Comparison of ENCODE assay signal across 23 cellular contexts in genomic region chr11:34480339-34480738, GRCh38. TPM values are rescaled to one million over a fixed set of nuclear protein-coding genes. Genes with fewer than 3 reads are reported as not detected.
DNase-seq lines count a peak whose midpoint lies in the region; ATAC-seq and TF ChIP-seq lines count a peak whose summit lies in the region.
"Had no signal": no experiment of that assay in that cellular context is flagged by ENCODE, and none has a peak within 500 bp of the region (broad histone marks: within the 10 kb centered on the region; RNA-seq: fewer than 3 reads in every experiment).

No MANE protein-coding gene starts in this region.

- no peak overlapping the region for H3K4me3 ChIP-seq in PC-3 (ENCODE audit: low read length)
- H3K4me3 ChIP-seq in fibroblast of mammary gland (ENCODE audit: control insufficient read depth, low read depth, low read length) = no peak overlapping the region
- no peak overlapping the region for H3K4me3 ChIP-seq in prostate gland
- H3K4me3 ChIP-seq in tibial artery = no peak overlapping the region
- H3K4me3 ChIP-seq: upper lobe of left lung had no signal

- no peaks in the 10 kb centered on the region for H3K79me2 ChIP-seq in PC-3 (ENCODE audit: low read length)
- H3K79me2 ChIP-seq: parathyroid adenoma had no signal

- CTCF ChIA-PET in PC-3 (lab: Charles Lee) = no interaction called here

- ATAC-seq in PC-3 = no peak
- ATAC-seq: naive thymus-derived CD4-positive, alpha-beta T cell had no signal

- TF ChIP-seq CTCF in PC-3 (conservative IDR thresholded peaks at IDR 0.05; ENCODE audit: low read depth, low read length) (no peak), fibroblast of mammary gland (conservative IDR thresholded peaks at IDR 0.05; ENCODE audit: control insufficient read depth, insufficient read depth, low read depth, low read length) (no peak), prostate gland (IDR thresholded peaks at IDR 0.05) (no peak), tibial artery (IDR thresholded peaks at IDR 0.05) (no peak)

- H4K20me1 ChIP-seq in PC-3 (ENCODE audit: low read length) = no peaks in the 10 kb centered on the region

- no peak overlapping the region for H3K9ac ChIP-seq in PC-3 (ENCODE audit: low read length)
- H3K9ac ChIP-seq: parathyroid adenoma had no signal

- DNase-seq in HT1080 (ENCODE audit: low read depth) (peak; percentile 14), PC-3 (peak; percentile 53), fibroblast of mammary gland (ENCODE audit: low read depth) (peak; percentile 23), prostate gland (ENCODE audit: low spot score) (peak; percentile 30), tibial artery (no peak), DMS153 treated with DMSO at 0.1 percent for 48 hours (lab: John Stamatoyannopoulos, UW; ENCODE audit: unreplicated experiment) (no peak), NCI-H345 (lab: John Stamatoyannopoulos, UW) (no peak)
- no peak for DNase-seq in NK-92 treated with Interleukin-12 subunit alpha and Interleukin-12 subunit beta, amount 100 ng/mL, for 24 hours (lab: John Stamatoyannopoulos, UW)
- DNase-seq: activated CD4-positive, alpha-beta T cell treated with anti-CD3 and anti-CD28 coated beads, Interleukin-2, amount 10 ng/mL, durations not matched to agents 24 days and 14 days; activated CD8-positive, alpha-beta memory T cell treated with anti-CD3 and anti-CD28 coated beads, Interleukin-2, amount 50 U/mL, for 48 hours; activated effector memory CD4-positive, alpha-beta T cell treated with Interleukin-2 at 50 U/mL for 16 hours; CD8-positive, alpha-beta memory T cell; central memory CD4-positive, alpha-beta T cell; DND-41; MM.1S; naive thymus-derived CD4-positive, alpha-beta T cell; NCI-H146; stimulated activated CD4-positive, alpha-beta T cell treated with anti-CD3 and anti-CD28 coated beads, Interleukin-2, amount 100 ng/mL, for 24 hours; upper lobe of left lung had no signal

- no peaks in the 10 kb centered on the region for H3K9me3 ChIP-seq in PC-3 (ENCODE audit: low read length)
- no peaks in the 10 kb centered on the region for H3K9me3 ChIP-seq in prostate gland
- no peaks in the 10 kb centered on the region for H3K9me3 ChIP-seq in tibial artery
- H3K9me3 ChIP-seq: upper lobe of left lung had no signal

- 12% methylated on average over 3 of the region's 3 CpGs for WGBS in prostate gland

- intact Hi-C loops in PC-3 (cut with micrococcal nuclease) (no loop called here), prostate gland (cut with DNase I) (no loop called here), tibial artery (cut with DNase I; ENCODE audit: low total_unique reads) (no loop called here)

- POLR2A ChIA-PET in PC-3 (lab: Charles Lee; ENCODE audit: unreplicated experiment) = no interaction called here

- H3K4me1 ChIP-seq in PC-3 (ENCODE audit: insufficient read depth, low read length) (peaks cover 9% of the 10 kb centered on the region), prostate gland (replicated peaks) (peaks cover 9% of the 10 kb centered on the region), tibial artery (no peaks in the 10 kb centered on the region)
- H3K4me1 ChIP-seq: parathyroid adenoma had no signal

- H3K27me3 ChIP-seq in PC-3 (ENCODE audit: low read length) (no peaks in the 10 kb centered on the region), prostate gland (replicated peaks; ENCODE audit: insufficient read depth) (no peaks in the 10 kb centered on the region), tibial artery (no peaks in the 10 kb centered on the region)
- H3K27me3 ChIP-seq: upper lobe of left lung had no signal

- H3K9me2 ChIP-seq in PC-3 (replicated peaks; ENCODE audit: low read length) = no peaks in the 10 kb centered on the region

- no peak overlapping the region for H3K27ac ChIP-seq in PC-3 (ENCODE audit: low read length)
- H3K27ac ChIP-seq in prostate gland = no peak overlapping the region
- H3K27ac ChIP-seq in tibial artery = no peak overlapping the region
- H3K27ac ChIP-seq: parathyroid adenoma, upper lobe of left lung had no signal

- H2AFZ ChIP-seq in PC-3 (ENCODE audit: low read length) = peak overlapping the region; percentile 3; the same call in 1 of the 2 replicates
- H2AFZ ChIP-seq: parathyroid adenoma had no signal

- BruUV-seq in PC-3 (replicated peaks; lab: Mats Ljungman, UMichigan) = no TSS peak

- no peak overlapping the region for H3K4me2 ChIP-seq in PC-3 (ENCODE audit: low read length)

- H3K36me3 ChIP-seq in PC-3 (ENCODE audit: low read depth, low read length) (no peaks in the 10 kb centered on the region), prostate gland (no peaks in the 10 kb centered on the region), tibial artery (no peaks in the 10 kb centered on the region)
- H3K36me3 ChIP-seq: upper lobe of left lung had no signal

- TF ChIP-seq POLR2A in prostate gland (IDR thresholded peaks at IDR 0.05) = no peak

- no peaks in the 10 kb centered on the region for H3F3A ChIP-seq in PC-3 (ENCODE audit: low read length, unreplicated experiment)

RNA-seq across cellular contexts. Expression of gene ELF5, which starts 33.3 kb away (rescaled TPM):
- total RNA-seq in HT1080 (2014; rRNA removed; shearing (Covaris generic)) = not detected in 2 replicates
- polyA plus RNA-seq in HT1080 (2015; cell fraction: cytosol; rRNA removed) = not detected in 2 replicates
- polyA plus RNA-seq in HT1080 (2015; cell fraction: nucleus; rRNA removed) = not detected in 2 replicates
- total RNA-seq in PC-3 (2014; rRNA removed) (0.11 TPM in 1 of 2 replicates, not detected in the other), prostate gland (1 to 10 TPM in 1 of 2 donors, under 1 TPM in 1; 0.18 to 2.7 TPM)
- total RNA-seq: activated CD4-positive, alpha-beta T cell treated with anti-CD3 and anti-CD28 coated beads, Interleukin-2, amount 10 ng/mL, durations not matched to agents 24 days and 14 days; CD8-positive, alpha-beta memory T cell; glomerular endothelial cell; lung microvascular endothelial cell; naive thymus-derived CD4-positive, alpha-beta T cell; NCI-H460 had no signal
- polyA plus RNA-seq: CD8-positive, alpha-beta memory T cell; naive thymus-derived CD4-positive, alpha-beta T cell had no signal

RNA-seq across cellular contexts. Expression of gene CAT, which starts 41.6 kb away (rescaled TPM):
- total RNA-seq in HT1080 (2014; rRNA removed; shearing (Covaris generic)) = 29.8 and 34.1 TPM in 2 replicates
- polyA plus RNA-seq in HT1080 (2015; cell fraction: cytosol; rRNA removed) = 31.9 and 33.4 TPM in 2 replicates
- 57.0 and 59.5 TPM in 2 replicates for polyA plus RNA-seq in HT1080 (2015; cell fraction: nucleus; rRNA removed)
- total RNA-seq in PC-3 (2014; rRNA removed) (46.6 and 50.5 TPM in 2 replicates), prostate gland (100 to 1,000 TPM in 1 of 2 donors, 10 to 100 TPM in 1; 67.3 to 167 TPM)
- total RNA-seq: NCI-H460 had no signal

Comparison
In these comparisons a context has a peak if more than half of its experiments do, and no peak if none do; other contexts are left out.
1. DNase-seq: peak in HT1080 (single experiment), PC-3 (single experiment), fibroblast of mammary gland (single experiment) and prostate gland (single experiment); none in tibial artery (0 of 2), DMS153 treated with DMSO at 0.1 percent for 48 hours (single experiment), NCI-H345 (single experiment) and NK-92 treated with Interleukin-12 subunit alpha and Interleukin-12 subunit beta, amount 100 ng/mL, for 24 hours (single experiment).